8 cellular contexts compared by ENCODE assay signal in genomic region chr7:102279537-102280400, GRCh38. TPM values are rescaled to one million over a fixed set of nuclear protein-coding genes. Genes with fewer than 3 reads are reported as not detected.
DNase-seq lines count a peak whose midpoint lies in the region; ATAC-seq and TF ChIP-seq lines count a peak whose summit lies in the region.

No MANE protein-coding gene starts in this region.

- H3K27ac ChIP-seq in 22Rv1 = no peak overlapping the region
- no peak overlapping the region for H3K27ac ChIP-seq in neural cell (ENCODE audit: low read length)
- H3K27ac ChIP-seq in vagina = no peak overlapping the region

- no peaks in the 10 kb centered on the region for H3K9me2 ChIP-seq in neural cell (ENCODE audit: insufficient read depth, low read length)

- TF ChIP-seq CTCF in 22Rv1 (IDR thresholded peaks at IDR 0.05) = peak; percentile 97
- TF ChIP-seq CTCF in GM12873 (IDR thresholded peaks at IDR 0.05; ENCODE audit: insufficient read depth, low read depth, low read length, missing control alignments) = peak; percentile 93
- peak; percentile 92 for TF ChIP-seq CTCF in neural cell (IDR thresholded peaks at IDR 0.05; ENCODE audit: poor library complexity, severe bottlenecking)
- TF ChIP-seq CTCF in vagina (IDR thresholded peaks at IDR 0.05) = peak; percentile 82 to 94 (median 85)

- peaks cover 2% of the 10 kb centered on the region for H3K4me1 ChIP-seq in vagina

- DNase-seq in NCI-H82 (lab: John Stamatoyannopoulos, UW) = peak; percentile 91
- peak; percentile 79 for DNase-seq in activated CD8-positive, alpha-beta memory T cell treated with anti-CD3 and anti-CD28 coated beads, Interleukin-2, amount 50 U/mL, for 48 hours
- DNase-seq in erythroblast (lab: John Stamatoyannopoulos, UW) = peak; percentile 56 to 68
- no peak for DNase-seq in vagina (ENCODE audit: extremely low spot score in 2 of 2)

- TF ChIP-seq EP300 in neural cell (conservative IDR thresholded peaks at IDR 0.05; ENCODE audit: poor library complexity, severe bottlenecking) = no peak

- H3K9ac ChIP-seq in neural cell (ENCODE audit: low read length) = peak overlapping the region; percentile 9

- H3F3A ChIP-seq in neural cell (ENCODE audit: insufficient read depth, low read length, poor library complexity, severe bottlenecking) = no peaks in the 10 kb centered on the region

- H3K4me3 ChIP-seq in neural cell (ENCODE audit: low read length) (no peak overlapping the region), vagina (no peak overlapping the region)

- H3K27me3 ChIP-seq in neural cell (ENCODE audit: insufficient read depth, low read depth, low read length) (no peaks in the 10 kb centered on the region), vagina (no peaks in the 10 kb centered on the region)

- no peak overlapping the region for H2AFZ ChIP-seq in neural cell (ENCODE audit: low read depth, low read length)

- TF ChIP-seq POLR2A in erythroblast (IDR thresholded peaks at IDR 0.05; ENCODE audit: low read length) (no peak), vagina (IDR thresholded peaks at IDR 0.05) (no peak)

- H4K20me1 ChIP-seq in neural cell (ENCODE audit: insufficient read depth) = no peaks in the 10 kb centered on the region

- H3K36me3 ChIP-seq in neural cell (ENCODE audit: insufficient read depth, low read length) (no peaks in the 10 kb centered on the region), vagina (no peaks in the 10 kb centered on the region)

- H3K9me3 ChIP-seq in neural cell (ENCODE audit: low read length) = no peaks in the 10 kb centered on the region
- H3K9me3 ChIP-seq in vagina = no peaks in the 10 kb centered on the region

- no peak overlapping the region for H3K4me2 ChIP-seq in neural cell (ENCODE audit: low read length)

- ATAC-seq in HG02938 (IDR thresholded peaks at IDR 0.05; ENCODE audit: unreplicated experiment) = peak; percentile 61

- H3K79me2 ChIP-seq in neural cell (replicated peaks; ENCODE audit: insufficient read depth, low read length) = no peaks in the 10 kb centered on the region

- peak; percentile 87 for TF ChIP-seq RAD21 in neural cell (conservative IDR thresholded peaks at IDR 0.05)

- intact Hi-C loops in vagina (cut with DNase I) = loop anchor here (5.0 kb wide), 1 partner anchor 113 kb away; no protein-coding TSS in a partner anchor

TF ChIP-seq in neural cell, 6 proteins besides CTCF, POLR2A, EP300 and RAD21:
- TF ChIP-seq SMC3 (conservative IDR thresholded peaks at IDR 0.05; ENCODE audit: poor library complexity) (peak; percentile 79), MXI1 (conservative IDR thresholded peaks at IDR 0.05; ENCODE audit: poor library complexity, severe bottlenecking) (peak; percentile 13), POLR2AphosphoS5 (IDR thresholded peaks at IDR 0.05) (no peak), TAF1 (IDR thresholded peaks at IDR 0.05; ENCODE audit: low read depth) (no peak)

RNA-seq across cellular contexts. Expression of gene SH2B2, which starts 6.9 kb away (rescaled TPM):
- 21.6 and 27.3 TPM in 2 replicates for polyA plus RNA-seq in neural cell
- 30.8 and 41.4 TPM in 2 replicates for polyA minus RNA-seq in neural cell
- 8.8 TPM for total RNA-seq in vagina

Comparison
In these comparisons a context has a peak if more than half of its experiments do, and no peak if none do; other contexts are left out.
1. DNase-seq: peak in NCI-H82 (single experiment), activated CD8-positive, alpha-beta memory T cell treated with anti-CD3 and anti-CD28 coated beads, Interleukin-2, amount 50 U/mL, for 48 hours (single experiment) and erythroblast (2 of 2); none in vagina (0 of 2).
2. Peak in every context shown above with its lines, with median percentiles within 50 percentile points of each other: CTCF ChIP-seq.